18 cellular contexts compared by ENCODE assay signal in the genomic region with DNA sequence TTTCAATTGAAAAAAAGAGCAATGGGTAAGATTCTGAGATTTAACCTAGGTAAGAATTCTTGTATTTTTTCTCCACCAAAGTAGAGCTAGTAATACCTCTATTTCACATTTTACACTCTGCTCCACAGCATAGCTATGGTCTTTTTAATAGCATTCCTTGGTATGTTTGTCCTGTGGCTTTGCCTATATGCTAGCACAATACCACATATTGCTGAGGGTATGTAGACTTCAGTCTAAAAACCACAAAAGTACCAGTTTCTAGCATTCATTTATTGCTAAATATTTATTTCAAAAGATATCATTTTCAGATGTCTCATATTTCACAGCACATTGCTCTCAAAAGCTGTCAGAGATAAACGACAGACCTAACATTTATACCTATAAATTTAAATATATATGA.
"Had no signal": no experiment of that assay in that cellular context is flagged by ENCODE, and none has a peak within 500 bp of the region (broad histone marks: within the 10 kb centered on the region; RNA-seq: fewer than 3 reads in every experiment).

No MANE protein-coding gene starts in this region.

- DNase-seq: activated CD4-positive, alpha-beta T cell treated with anti-CD3 and anti-CD28 coated beads, Interleukin-2, amount 10 ng/mL, durations not matched to agents 24 days and 14 days; activated CD8-positive, alpha-beta T cell treated with anti-CD3 and anti-CD28 coated beads, Interleukin-2, amount 10 ng/mL, durations not matched to agents 7 days and 5 days; activated effector memory CD4-positive, alpha-beta T cell treated with anti-CD3 and anti-CD28 coated beads, Interleukin-2, amount 50 U/mL, for 16 hours; activated naive CD4-positive, alpha-beta T cell treated with anti-CD3 and anti-CD28 coated beads, Interleukin-2, amount 50 U/mL, for 16 hours; activated T-cell treated with anti-CD3 and anti-CD28 coated beads, Interleukin-2, amount 50 U/mL, for 24 hours; effector memory CD4-positive, alpha-beta T cell; gastrocnemius medialis; head of caudate nucleus; kidney glomerular epithelial cell; left ventricle myocardium inferior; midbrain; stimulated activated CD4-positive, alpha-beta T cell treated with anti-CD3 and anti-CD28 coated beads, Interleukin-12 subunit alpha, Interleukin-12 subunit beta, amount 100 ng/mL, for 4 hours; stimulated activated CD4-positive, alpha-beta T cell treated with anti-CD3 and anti-CD28 coated beads, Interleukin-1b, Interleukin-23, amount 100 ng/mL, for 48 hours; stimulated activated CD8-positive, alpha-beta memory T cell treated with anti-CD3 and anti-CD28 coated beads, Interleukin-4, amount 100 ng/mL, for 48 hours; stimulated activated naive CD8-positive, alpha-beta T cell treated with anti-CD3 and anti-CD28 coated beads, Interleukin-15, Interleukin-2, amounts not matched to agents 100 U/mL and 50 U/mL, for 24 hours; T1000; transverse colon; uterus had no signal

- H3K9me3 ChIP-seq: gastrocnemius medialis, left ventricle myocardium inferior, transverse colon, uterus had no signal

- H3K4me3 ChIP-seq: gastrocnemius medialis, left ventricle myocardium inferior, transverse colon, uterus had no signal

- ATAC-seq: activated CD8-positive, alpha-beta T cell treated with anti-CD3 and anti-CD28 coated beads, Interleukin-2, amount 10 ng/mL, durations not matched to agents 7 days and 5 days; gastrocnemius medialis; stimulated activated naive CD8-positive, alpha-beta T cell treated with anti-CD3 and anti-CD28 coated beads, Interleukin-15, Interleukin-2, amounts not matched to agents 100 U/mL and 50 U/mL, for 24 hours had no signal

- H3K4me1 ChIP-seq: gastrocnemius medialis, left ventricle myocardium inferior, transverse colon, uterus had no signal

- H3K27me3 ChIP-seq: gastrocnemius medialis, transverse colon, uterus had no signal

- H3K36me3 ChIP-seq: uterus had no signal

- H3K27ac ChIP-seq: gastrocnemius medialis, left ventricle myocardium inferior, transverse colon, uterus had no signal
